Comparison of ENCODE assay signal across 1 cellular context in the genomic region with DNA sequence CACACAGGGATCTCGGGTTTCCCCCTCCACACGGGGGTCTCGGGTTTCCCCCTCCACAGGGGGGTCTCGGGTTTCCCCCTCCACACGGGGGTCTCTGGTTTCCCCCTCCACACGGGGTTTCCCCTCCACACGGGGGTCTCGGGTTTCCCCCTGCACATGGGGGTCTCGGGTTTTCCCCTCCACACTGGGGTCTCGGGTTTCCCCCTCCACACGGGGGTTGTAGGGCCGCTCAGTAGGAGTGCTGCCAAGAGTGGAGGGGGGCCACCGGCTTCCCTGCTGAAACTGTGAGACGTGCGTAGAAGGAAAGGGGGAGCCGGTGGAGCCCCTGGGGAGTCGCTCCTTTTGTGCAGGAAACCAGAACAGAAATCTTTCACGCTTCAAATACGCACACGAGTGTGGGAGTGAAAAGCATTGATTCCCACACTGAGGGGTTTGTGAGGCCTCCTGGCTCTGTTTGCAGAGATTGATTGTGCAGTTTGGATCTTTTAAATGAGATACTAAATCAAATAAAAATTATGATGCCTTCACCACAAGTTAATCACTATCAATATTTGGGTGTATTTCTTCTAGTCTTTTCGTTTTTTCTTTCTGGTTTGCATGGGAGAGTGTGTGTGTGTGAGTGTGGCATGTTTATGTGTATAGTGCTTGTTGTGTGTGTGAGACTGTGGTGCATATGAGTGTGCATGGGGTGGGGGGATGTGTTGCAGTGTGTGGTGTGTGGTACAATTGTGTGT.
TF ChIP-seq lines count a peak whose summit lies in the region.

No MANE protein-coding gene starts in this region.

TF ChIP-seq in K562, 482 proteins besides CTCF, POLR2A, EP300 and RAD21:
- TF ChIP-seq SETDB1 (IDR thresholded peaks at IDR 0.05; ENCODE audit: low read length) (no peak), HOXB6 (CRISPR knock-in tag; IDR thresholded peaks at IDR 0.05; ENCODE audit: borderline replicate concordance) (no peak), ELK3 (CRISPR knock-in tag; IDR thresholded peaks at IDR 0.05) (no peak), NKRF (IDR thresholded peaks at IDR 0.05; ENCODE audit: borderline replicate concordance) (0 out of 2 replicates have a peak, but pooled peaks have one; percentile 12), ETV5 (CRISPR knock-in tag; IDR thresholded peaks at IDR 0.05; ENCODE audit: low read depth) (no peak), ZNF436 (CRISPR knock-in tag; IDR thresholded peaks at IDR 0.05) (no peak), BRD9 (IDR thresholded peaks at IDR 0.05; ENCODE audit: low read depth, partially characterized antibody) (no peak), MAFK (IDR thresholded peaks at IDR 0.05; ENCODE audit: low read length) (no peak), ZNF3 (CRISPR knock-in tag; IDR thresholded peaks at IDR 0.05) (no peak), MTF1 (CRISPR knock-in tag; IDR thresholded peaks at IDR 0.05; ENCODE audit: borderline replicate concordance) (no peak), ZNF239 (CRISPR knock-in tag; IDR thresholded peaks at IDR 0.05) (no peak), ZBTB2 (IDR thresholded peaks at IDR 0.05) (no peak), MAZ (CRISPR knock-in tag; conservative IDR thresholded peaks at IDR 0.05 in 1 of 2, IDR thresholded peaks at IDR 0.05 in 1 of 2) (no peak), ARHGAP35 (IDR thresholded peaks at IDR 0.05; ENCODE audit: partially characterized antibody) (peak; percentile 9), FOXK1 (CRISPR knock-in tag; IDR thresholded peaks at IDR 0.05; ENCODE audit: borderline replicate concordance) (no peak), RBM14 (IDR thresholded peaks at IDR 0.05; ENCODE audit: borderline replicate concordance, insufficient read depth, low read depth, low read length) (no peak), MYBL2 (IDR thresholded peaks at IDR 0.05; ENCODE audit: low read depth) (peak; percentile 17; the same call in 1 of the 2 replicates), MYBL2 (CRISPR knock-in tag; IDR thresholded peaks at IDR 0.05; ENCODE audit: borderline replicate concordance) (no peak), USF2 (CRISPR knock-in tag; IDR thresholded peaks at IDR 0.05) (no peak), MEIS2 (IDR thresholded peaks at IDR 0.05; ENCODE audit: partially characterized antibody) (no peak), MTA3 (IDR thresholded peaks at IDR 0.05; ENCODE audit: borderline replicate concordance) (no peak), ZNF57 (CRISPR knock-in tag; IDR thresholded peaks at IDR 0.05) (no peak), CCAR2 (IDR thresholded peaks at IDR 0.05; ENCODE audit: low read depth, low read length) (no peak), CHCHD3 (CRISPR knock-in tag; IDR thresholded peaks at IDR 0.05) (no peak), ZNF347 (CRISPR knock-in tag; IDR thresholded peaks at IDR 0.05; ENCODE audit: low read depth) (no peak)
- TF ChIP-seq, protein P1, sequence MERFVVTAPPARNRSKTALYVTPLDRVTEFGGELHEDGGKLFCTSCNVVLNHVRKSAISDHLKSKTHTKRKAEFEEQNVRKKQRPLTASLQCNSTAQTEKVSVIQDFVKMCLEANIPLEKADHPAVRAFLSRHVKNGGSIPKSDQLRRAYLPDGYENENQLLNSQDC (CRISPR knock-in tag; IDR thresholded peaks at IDR 0.05) = no peak
- TF ChIP-seq, protein P2, sequence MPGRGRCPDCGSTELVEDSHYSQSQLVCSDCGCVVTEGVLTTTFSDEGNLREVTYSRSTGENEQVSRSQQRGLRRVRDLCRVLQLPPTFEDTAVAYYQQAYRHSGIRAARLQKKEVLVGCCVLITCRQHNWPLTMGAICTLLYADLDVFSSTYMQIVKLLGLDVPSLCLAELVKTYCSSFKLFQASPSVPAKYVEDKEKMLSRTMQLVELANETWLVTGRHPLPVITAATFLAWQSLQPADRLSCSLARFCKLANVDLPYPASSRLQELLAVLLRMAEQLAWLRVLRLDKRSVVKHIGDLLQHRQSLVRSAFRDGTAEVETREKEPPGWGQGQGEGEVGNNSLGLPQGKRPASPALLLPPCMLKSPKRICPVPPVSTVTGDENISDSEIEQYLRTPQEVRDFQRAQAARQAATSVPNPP (IDR thresholded peaks at IDR 0.05; ENCODE audit: borderline replicate concordance, insufficient read depth, insufficient read length) = no peak
- TF ChIP-seq, protein P3, sequence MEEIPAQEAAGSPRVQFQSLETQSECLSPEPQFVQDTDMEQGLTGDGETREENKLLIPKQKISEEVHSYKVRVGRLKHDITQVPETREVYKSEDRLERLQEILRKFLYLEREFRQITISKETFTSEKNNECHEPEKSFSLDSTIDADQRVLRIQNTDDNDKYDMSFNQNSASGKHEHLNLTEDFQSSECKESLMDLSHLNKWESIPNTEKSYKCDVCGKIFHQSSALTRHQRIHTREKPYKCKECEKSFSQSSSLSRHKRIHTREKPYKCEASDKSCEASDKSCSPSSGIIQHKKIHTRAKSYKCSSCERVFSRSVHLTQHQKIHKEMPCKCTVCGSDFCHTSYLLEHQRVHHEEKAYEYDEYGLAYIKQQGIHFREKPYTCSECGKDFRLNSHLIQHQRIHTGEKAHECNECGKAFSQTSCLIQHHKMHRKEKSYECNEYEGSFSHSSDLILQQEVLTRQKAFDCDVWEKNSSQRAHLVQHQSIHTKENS (CRISPR knock-in tag; IDR thresholded peaks at IDR 0.05) = no peak
- TF ChIP-seq, protein P4, sequence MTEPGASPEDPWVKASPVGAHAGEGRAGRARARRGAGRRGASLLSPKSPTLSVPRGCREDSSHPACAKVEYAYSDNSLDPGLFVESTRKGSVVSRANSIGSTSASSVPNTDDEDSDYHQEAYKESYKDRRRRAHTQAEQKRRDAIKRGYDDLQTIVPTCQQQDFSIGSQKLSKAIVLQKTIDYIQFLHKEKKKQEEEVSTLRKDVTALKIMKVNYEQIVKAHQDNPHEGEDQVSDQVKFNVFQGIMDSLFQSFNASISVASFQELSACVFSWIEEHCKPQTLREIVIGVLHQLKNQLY (CRISPR knock-in tag; conservative IDR thresholded peaks at IDR 0.05) = 0 out of 4 replicates have a peak, but pooled peaks of 1 of the 2 experiments have one; percentile 40
- TF ChIP-seq, protein P5, sequence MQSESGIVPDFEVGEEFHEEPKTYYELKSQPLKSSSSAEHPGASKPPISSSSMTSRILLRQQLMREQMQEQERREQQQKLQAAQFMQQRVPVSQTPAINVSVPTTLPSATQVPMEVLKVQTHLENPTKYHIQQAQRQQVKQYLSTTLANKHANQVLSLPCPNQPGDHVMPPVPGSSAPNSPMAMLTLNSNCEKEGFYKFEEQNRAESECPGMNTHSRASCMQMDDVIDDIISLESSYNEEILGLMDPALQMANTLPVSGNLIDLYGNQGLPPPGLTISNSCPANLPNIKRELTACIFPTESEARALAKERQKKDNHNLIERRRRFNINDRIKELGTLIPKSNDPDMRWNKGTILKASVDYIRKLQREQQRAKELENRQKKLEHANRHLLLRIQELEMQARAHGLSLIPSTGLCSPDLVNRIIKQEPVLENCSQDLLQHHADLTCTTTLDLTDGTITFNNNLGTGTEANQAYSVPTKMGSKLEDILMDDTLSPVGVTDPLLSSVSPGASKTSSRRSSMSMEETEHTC (IDR thresholded peaks at IDR 0.05) = no peak
- TF ChIP-seq, protein P6, sequence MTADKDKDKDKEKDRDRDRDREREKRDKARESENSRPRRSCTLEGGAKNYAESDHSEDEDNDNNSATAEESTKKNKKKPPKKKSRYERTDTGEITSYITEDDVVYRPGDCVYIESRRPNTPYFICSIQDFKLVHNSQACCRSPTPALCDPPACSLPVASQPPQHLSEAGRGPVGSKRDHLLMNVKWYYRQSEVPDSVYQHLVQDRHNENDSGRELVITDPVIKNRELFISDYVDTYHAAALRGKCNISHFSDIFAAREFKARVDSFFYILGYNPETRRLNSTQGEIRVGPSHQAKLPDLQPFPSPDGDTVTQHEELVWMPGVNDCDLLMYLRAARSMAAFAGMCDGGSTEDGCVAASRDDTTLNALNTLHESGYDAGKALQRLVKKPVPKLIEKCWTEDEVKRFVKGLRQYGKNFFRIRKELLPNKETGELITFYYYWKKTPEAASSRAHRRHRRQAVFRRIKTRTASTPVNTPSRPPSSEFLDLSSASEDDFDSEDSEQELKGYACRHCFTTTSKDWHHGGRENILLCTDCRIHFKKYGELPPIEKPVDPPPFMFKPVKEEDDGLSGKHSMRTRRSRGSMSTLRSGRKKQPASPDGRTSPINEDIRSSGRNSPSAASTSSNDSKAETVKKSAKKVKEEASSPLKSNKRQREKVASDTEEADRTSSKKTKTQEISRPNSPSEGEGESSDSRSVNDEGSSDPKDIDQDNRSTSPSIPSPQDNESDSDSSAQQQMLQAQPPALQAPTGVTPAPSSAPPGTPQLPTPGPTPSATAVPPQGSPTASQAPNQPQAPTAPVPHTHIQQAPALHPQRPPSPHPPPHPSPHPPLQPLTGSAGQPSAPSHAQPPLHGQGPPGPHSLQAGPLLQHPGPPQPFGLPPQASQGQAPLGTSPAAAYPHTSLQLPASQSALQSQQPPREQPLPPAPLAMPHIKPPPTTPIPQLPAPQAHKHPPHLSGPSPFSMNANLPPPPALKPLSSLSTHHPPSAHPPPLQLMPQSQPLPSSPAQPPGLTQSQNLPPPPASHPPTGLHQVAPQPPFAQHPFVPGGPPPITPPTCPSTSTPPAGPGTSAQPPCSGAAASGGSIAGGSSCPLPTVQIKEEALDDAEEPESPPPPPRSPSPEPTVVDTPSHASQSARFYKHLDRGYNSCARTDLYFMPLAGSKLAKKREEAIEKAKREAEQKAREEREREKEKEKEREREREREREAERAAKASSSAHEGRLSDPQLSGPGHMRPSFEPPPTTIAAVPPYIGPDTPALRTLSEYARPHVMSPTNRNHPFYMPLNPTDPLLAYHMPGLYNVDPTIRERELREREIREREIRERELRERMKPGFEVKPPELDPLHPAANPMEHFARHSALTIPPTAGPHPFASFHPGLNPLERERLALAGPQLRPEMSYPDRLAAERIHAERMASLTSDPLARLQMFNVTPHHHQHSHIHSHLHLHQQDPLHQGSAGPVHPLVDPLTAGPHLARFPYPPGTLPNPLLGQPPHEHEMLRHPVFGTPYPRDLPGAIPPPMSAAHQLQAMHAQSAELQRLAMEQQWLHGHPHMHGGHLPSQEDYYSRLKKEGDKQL (CRISPR knock-in tag; IDR thresholded peaks at IDR 0.05; ENCODE audit: borderline replicate concordance) = no peak
